Comparison of ENCODE assay signal across 8 cellular contexts in the genomic region with DNA sequence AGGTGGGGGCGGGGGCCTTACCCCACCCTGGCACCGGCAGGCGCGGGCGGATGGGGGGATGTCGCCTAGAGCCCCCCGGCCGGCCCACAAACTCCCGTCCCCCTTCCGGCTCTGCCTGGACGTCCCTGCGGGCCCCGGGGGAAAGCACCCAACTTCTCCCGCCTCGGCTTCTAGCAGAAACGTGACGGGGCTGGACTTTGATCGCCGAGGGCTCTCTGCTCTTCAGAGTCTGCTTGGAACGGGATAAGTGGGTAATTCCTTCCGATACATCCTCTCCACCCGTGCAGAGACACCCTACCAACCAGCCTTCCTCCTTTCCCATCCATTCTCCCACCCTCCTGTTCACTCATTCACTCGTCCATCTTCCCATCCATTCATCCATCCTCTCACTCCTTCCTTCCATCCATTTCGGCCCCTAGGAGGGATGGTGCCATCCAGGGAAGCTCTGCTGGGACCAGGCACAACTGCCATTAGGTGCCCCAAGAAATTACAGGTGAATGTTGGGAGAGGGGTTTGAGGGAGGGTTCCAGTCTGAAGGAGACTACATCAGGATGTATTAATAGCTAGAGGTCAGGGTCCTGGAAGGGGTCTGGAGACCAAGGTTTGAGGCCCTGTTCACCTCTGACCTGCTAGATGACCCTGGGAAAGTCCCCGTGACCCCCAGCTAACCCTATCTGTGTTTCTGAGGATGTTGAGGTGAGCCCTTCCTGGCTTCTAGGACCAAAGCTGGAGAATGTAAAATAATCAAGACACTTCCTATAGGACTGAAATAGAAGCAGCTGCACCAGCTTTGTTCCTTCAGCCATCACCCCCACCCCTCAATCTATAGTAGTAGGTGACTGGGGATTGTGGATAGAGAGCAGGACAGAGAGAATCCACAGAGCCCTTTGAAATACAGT. TPM values are rescaled to one million over a fixed set of nuclear protein-coding genes. Genes with fewer than 3 reads are reported as not detected.
DNase-seq lines count a peak whose midpoint lies in the region; ATAC-seq and TF ChIP-seq lines count a peak whose summit lies in the region.

No MANE protein-coding gene starts in this region.

- H3K4me2 ChIP-seq in OCI-LY1 (ENCODE audit: low read length) = peak overlapping the region; percentile 60

- H3K27ac ChIP-seq in OCI-LY1 (ENCODE audit: low read depth, low read length, poor library complexity, severe bottlenecking) = no peak overlapping the region
- peak overlapping the region; percentile 49 to 71 (median 66) for H3K27ac ChIP-seq in esophagus muscularis mucosa (replicated peaks in 1 of 4)

- DNase-seq in DMS53 (lab: John Stamatoyannopoulos, UW) (peak; percentile 75), esophagus muscularis mucosa (ENCODE audit: extremely low spot score) (no peak), pons (ENCODE audit: low spot score) (peak; percentile 23), NCI-H446 (lab: John Stamatoyannopoulos, UW) (no peak), midbrain (lab: John Stamatoyannopoulos, UW) (no peak)

- H4K20me1 ChIP-seq in OCI-LY1 (ENCODE audit: insufficient read depth, low read length) = no peaks in the 10 kb centered on the region

- H3K9me3 ChIP-seq in OCI-LY1 (ENCODE audit: low read length) = no peaks in the 10 kb centered on the region
- H3K9me3 ChIP-seq in esophagus muscularis mucosa = no peaks in the 10 kb centered on the region

- H3K27me3 ChIP-seq in OCI-LY1 (ENCODE audit: insufficient read depth, low read length) (0 out of 2 replicates have a peak, but pooled peaks cover 11% of the 10 kb centered on the region), esophagus muscularis mucosa (no peaks in the 10 kb centered on the region)

- no peaks in the 10 kb centered on the region for H3F3A ChIP-seq in OCI-LY1 (ENCODE audit: insufficient read depth, low read length)

- TF ChIP-seq CTCF in OCI-LY1 (IDR thresholded peaks at IDR 0.05; ENCODE audit: low read length) = no peak
- TF ChIP-seq CTCF in esophagus muscularis mucosa (IDR thresholded peaks at IDR 0.05) = no peak

- no peak for TF ChIP-seq POLR2A in esophagus muscularis mucosa (IDR thresholded peaks at IDR 0.05; ENCODE audit: low read depth)

- 7% methylated on average over 22 of the region's 25 CpGs for WGBS in esophagus muscularis mucosa

- no peaks in the 10 kb centered on the region for H3K36me3 ChIP-seq in OCI-LY1 (ENCODE audit: insufficient read depth, low read length)
- H3K36me3 ChIP-seq in esophagus muscularis mucosa = no peaks in the 10 kb centered on the region

- intact Hi-C loops in esophagus muscularis mucosa (cut with DNase I) = no loop called here

- TF ChIP-seq EP300 in esophagus muscularis mucosa (IDR thresholded peaks at IDR 0.05) = no peak

- H3K79me2 ChIP-seq in OCI-LY1 (ENCODE audit: insufficient read depth, low read length) = no peaks in the 10 kb centered on the region

- H2AFZ ChIP-seq in OCI-LY1 (ENCODE audit: low read length) = no peak overlapping the region

- no peak for ATAC-seq in HG03354 (IDR thresholded peaks at IDR 0.05; ENCODE audit: poor library complexity, severe bottlenecking, unreplicated experiment)
- no peak for ATAC-seq in HG02571 (IDR thresholded peaks at IDR 0.05; ENCODE audit: unreplicated experiment)

- H3K9ac ChIP-seq in OCI-LY1 (ENCODE audit: low read length) = no peak overlapping the region; the same call in 1 of the 2 replicates

- peak overlapping the region; percentile 51 for H3K4me3 ChIP-seq in OCI-LY1 (ENCODE audit: low read depth, low read length, poor library complexity, severe bottlenecking)
- peak overlapping the region; percentile 60 to 89 (median 84) for H3K4me3 ChIP-seq in esophagus muscularis mucosa

- H3K4me1 ChIP-seq in OCI-LY1 (ENCODE audit: insufficient read depth, low read length, severe bottlenecking) (peaks cover 11% of the 10 kb centered on the region), esophagus muscularis mucosa (peaks cover 9 to 26% (median 22%) of the 10 kb centered on the region in 4 donors)

- H3K9me2 ChIP-seq in OCI-LY1 (ENCODE audit: low read depth, low read length) = no peaks in the 10 kb centered on the region

RNA-seq across cellular contexts. Expression of a gene that starts 0.5 kb away (rescaled TPM):
- total RNA-seq in esophagus muscularis mucosa = under 1 TPM in 2 of 4 donors, not detected in 2; 0.17 to 0.34 TPM

RNA-seq across cellular contexts. Expression of a gene that starts 0.6 kb away (rescaled TPM):
- 1 to 10 TPM in 3 of 4 donors, under 1 TPM in 1; 0.83 to 5.1 (median 3.8) TPM for total RNA-seq in esophagus muscularis mucosa

RNA-seq across cellular contexts. Expression of a gene that starts 25.5 kb away (rescaled TPM):
- total RNA-seq in esophagus muscularis mucosa = 1 to 10 TPM in 1 of 4 donors, under 1 TPM in 3; 0.50 to 3.4 (median 0.87) TPM

RNA-seq across cellular contexts. Expression of a gene that starts 51.8 kb away (rescaled TPM):
- total RNA-seq in esophagus muscularis mucosa = under 1 TPM in 3 of 4 donors, not detected in 1; 0.33 to 0.65 (median 0.52) TPM

Comparison
In these comparisons a context has a peak if more than half of its experiments do, and no peak if none do; other contexts are left out.
1. DNase-seq: peak in DMS53 (single experiment) and pons (single experiment); none in esophagus muscularis mucosa (single experiment), NCI-H446 (0 of 2) and midbrain (single experiment).